Comparison of ENCODE assay signal across 8 cellular contexts in the genomic region with DNA sequence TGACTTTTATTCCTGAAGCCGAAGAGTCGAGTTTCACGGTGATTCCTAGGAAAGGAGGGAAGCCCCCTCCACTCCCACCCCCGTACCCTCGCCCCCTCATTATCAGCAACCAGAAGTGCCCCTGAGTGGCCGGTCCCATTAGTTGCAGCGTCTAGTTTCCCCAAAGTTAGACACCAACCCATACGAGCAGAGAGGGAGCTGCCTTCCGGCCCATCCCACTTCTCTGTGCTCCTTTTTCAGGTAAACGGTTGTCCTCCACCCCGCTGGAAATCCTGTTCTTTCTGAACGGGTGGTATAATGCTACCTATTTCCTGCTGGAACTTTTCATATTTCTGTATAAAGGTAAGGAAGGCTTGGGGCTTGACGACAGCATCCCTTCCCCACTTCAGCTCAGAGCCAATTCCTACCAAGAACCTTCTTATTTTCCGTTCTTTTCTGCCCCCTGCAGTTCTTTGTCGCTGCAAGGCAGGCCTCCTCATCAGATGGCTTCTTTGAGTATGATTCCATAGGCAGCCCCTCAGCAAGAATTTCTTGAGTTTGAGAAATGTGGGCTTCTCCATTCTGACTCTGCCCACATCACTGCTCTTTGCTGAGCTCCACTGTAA. TPM values are rescaled to one million over a fixed set of nuclear protein-coding genes. Genes with fewer than 3 reads are reported as not detected.
A peak's percentile ranks its signal among the peaks of the same experiment; 100 is the strongest.
DNase-seq lines count a peak whose midpoint lies in the region; ATAC-seq and TF ChIP-seq lines count a peak whose summit lies in the region.

No MANE protein-coding gene starts in this region.

- H3K4me3 Mint-ChIP-seq in dendritic cell treated with granulocyte-macrophage colony-stimulating factor and Interleukin-4, amounts not matched to agents 40 ng/mL and 50 ng/mL, for 4 days = peak overlapping the region; percentile 88

- no peak for DNase-seq in BJ (ENCODE audit: low read depth)
- DNase-seq in RWPE2 (ENCODE audit: low spot score) = no peak
- peak; percentile 50 for DNase-seq in mesenchymal stem cell
- no peak for DNase-seq in upper lobe of right lung
- DNase-seq in NCI-H1048 (lab: John Stamatoyannopoulos, UW) = no peak

- no peaks in the 10 kb centered on the region for H3K27me3 Mint-ChIP-seq in dendritic cell treated with granulocyte-macrophage colony-stimulating factor and Interleukin-4, amounts not matched to agents 40 ng/mL and 50 ng/mL, for 4 days

- H3K4ac ChIP-seq in mesenchymal stem cell (ENCODE audit: low read depth in 1 of 2, low read length in 2 of 2) = no peak overlapping the region

- H3K79me1 ChIP-seq in mesenchymal stem cell (replicated peaks; ENCODE audit: low read length, poor library complexity, severe bottlenecking) = peaks cover 14% of the 10 kb centered on the region

- peak overlapping the region; percentile 75 for H3K4me2 ChIP-seq in mesenchymal stem cell (ENCODE audit: low read length, poor library complexity, severe bottlenecking)

- peaks cover 40% of the 10 kb centered on the region for H3K36me3 Mint-ChIP-seq in dendritic cell treated with granulocyte-macrophage colony-stimulating factor and Interleukin-4, amounts not matched to agents 40 ng/mL and 50 ng/mL, for 4 days (ENCODE audit: low read depth)

- no peak overlapping the region for H2BK120ac ChIP-seq in mesenchymal stem cell (ENCODE audit: low read depth, low read length)

- no peak overlapping the region for H3K23ac ChIP-seq in mesenchymal stem cell (ENCODE audit: low read length in 2 of 2)

- peak overlapping the region; percentile 89 for H4K8ac ChIP-seq in mesenchymal stem cell (ENCODE audit: low read length)

- H3K36me3 ChIP-seq in BJ (ENCODE audit: control insufficient read depth, insufficient read depth, low read length) = peaks cover 4% of the 10 kb centered on the region
- H3K36me3 ChIP-seq in RWPE2 (ENCODE audit: low read depth) = peaks cover 25% of the 10 kb centered on the region
- H3K36me3 ChIP-seq in mesenchymal stem cell (ENCODE audit: control insufficient read depth in 1 of 2, insufficient read depth in 2 of 2, low read depth in 1 of 2, low read length in 2 of 2) = peaks cover 14 to 28% of the 10 kb centered on the region in 2 experiments
- peaks cover 30% of the 10 kb centered on the region for H3K36me3 ChIP-seq in upper lobe of right lung

- peak; percentile 28 for TF ChIP-seq CTCF in BJ (IDR thresholded peaks at IDR 0.05; ENCODE audit: insufficient read depth, low read depth, low read length)
- peak; percentile 45 for TF ChIP-seq CTCF in RWPE2 (IDR thresholded peaks at IDR 0.05; ENCODE audit: poor library complexity, severe bottlenecking)
- no peak for TF ChIP-seq CTCF in upper lobe of right lung (IDR thresholded peaks at IDR 0.05)

- peak overlapping the region; percentile 84 for H2BK15ac ChIP-seq in mesenchymal stem cell (ENCODE audit: low read depth, poor library complexity, severe bottlenecking)

- H3K4me1 Mint-ChIP-seq in dendritic cell treated with granulocyte-macrophage colony-stimulating factor and Interleukin-4, amounts not matched to agents 40 ng/mL and 50 ng/mL, for 4 days (ENCODE audit: low read depth) = peaks cover 23% of the 10 kb centered on the region

- H2BK5ac ChIP-seq in mesenchymal stem cell (ENCODE audit: low read depth, low read length, poor library complexity, severe bottlenecking) = no peak overlapping the region

- no peak overlapping the region for H4K91ac ChIP-seq in mesenchymal stem cell (ENCODE audit: low read length)

- H3K18ac ChIP-seq in mesenchymal stem cell (ENCODE audit: low read depth in 1 of 2, low read length in 2 of 2) = no peak overlapping the region

- CTCF ChIA-PET in BJ (lab: Yijun Ruan, JAX) = interaction anchor here (0.8 to 4.8 kb wide), 13 partner anchors 8 to 136 kb away, joined by 3 to 82 read pairs (median 5); partner anchors contain the start of genes CYB561A3, DDB1, TKFC and TMEM138

- H2AK5ac ChIP-seq in mesenchymal stem cell (ENCODE audit: low read length, severe bottlenecking) = no peak overlapping the region

- H3K9ac ChIP-seq in mesenchymal stem cell (ENCODE audit: low read length) = peak overlapping the region; percentile 95

- no peaks in the 10 kb centered on the region for H3K4me1 ChIP-seq in RWPE2 (ENCODE audit: insufficient read depth, poor library complexity, severe bottlenecking)
- H3K4me1 ChIP-seq in mesenchymal stem cell (ENCODE audit: control insufficient read depth, insufficient read depth, low read depth, low read length) = peaks cover 2% of the 10 kb centered on the region
- peaks cover 14% of the 10 kb centered on the region for H3K4me1 ChIP-seq in upper lobe of right lung

- no peak overlapping the region for H2BK12ac ChIP-seq in mesenchymal stem cell (ENCODE audit: low read length in 2 of 2)

- H3K9me3 ChIP-seq in RWPE2 (ENCODE audit: severe bottlenecking) (no peaks in the 10 kb centered on the region), mesenchymal stem cell (ENCODE audit: control insufficient read depth, low read length) (no peaks in the 10 kb centered on the region), upper lobe of right lung (no peaks in the 10 kb centered on the region)

- peak overlapping the region; percentile 90 for H3K27ac Mint-ChIP-seq in dendritic cell treated with granulocyte-macrophage colony-stimulating factor and Interleukin-4, amounts not matched to agents 40 ng/mL and 50 ng/mL, for 4 days

- H3K27me3 ChIP-seq in BJ (ENCODE audit: control insufficient read depth, insufficient read depth, low read length) (no peaks in the 10 kb centered on the region), RWPE2 (ENCODE audit: insufficient read depth, poor library complexity, severe bottlenecking) (no peaks in the 10 kb centered on the region), mesenchymal stem cell (ENCODE audit: control insufficient read depth in 1 of 2, insufficient read depth in 1 of 2, low read length in 2 of 2) (no peaks in the 10 kb centered on the region), upper lobe of right lung (no peaks in the 10 kb centered on the region)

- ATAC-seq in GM19035 (IDR thresholded peaks at IDR 0.05; ENCODE audit: unreplicated experiment) (peak; percentile 14), RWPE2 (ENCODE audit: low read depth) (peak; percentile 47), upper lobe of right lung (no peak), HG03460 (IDR thresholded peaks at IDR 0.05; ENCODE audit: unreplicated experiment) (no peak)

- H3K27ac ChIP-seq in RWPE2 (ENCODE audit: poor library complexity, severe bottlenecking) (peak overlapping the region; percentile 68), mesenchymal stem cell (ENCODE audit: low read length, poor library complexity, severe bottlenecking) (no peak overlapping the region), upper lobe of right lung (peak overlapping the region; percentile 86)

- WGBS in mesenchymal stem cell = 8% methylated on average over 14 of the region's 15 CpGs

- peaks cover 8% of the 10 kb centered on the region for H3K9me3 Mint-ChIP-seq in dendritic cell treated with granulocyte-macrophage colony-stimulating factor and Interleukin-4, amounts not matched to agents 40 ng/mL and 50 ng/mL, for 4 days

- peak overlapping the region; percentile 61 for H3K4me3 ChIP-seq in BJ (ENCODE audit: low read depth, low read length)
- H3K4me3 ChIP-seq in RWPE2 (ENCODE audit: severe bottlenecking) = peak overlapping the region; percentile 42
- H3K4me3 ChIP-seq in mesenchymal stem cell (ENCODE audit: insufficient read depth in 1 of 2, low read depth in 1 of 2, low read length in 2 of 2) = peak overlapping the region; percentile 80 to 95
- H3K4me3 ChIP-seq in upper lobe of right lung = peak overlapping the region; percentile 87

- intact Hi-C loops in dendritic cell treated with granulocyte-macrophage colony-stimulating factor and Interleukin-4, amounts not matched to agents 40 ng/mL and 50 ng/mL, for 4 days (cut with micrococcal nuclease) = no loop called here
- intact Hi-C loops in upper lobe of right lung (cut with DNase I) = no loop called here

- POLR2A ChIA-PET in BJ (lab: Charles Lee) = interaction anchor here (0.5 to 0.6 kb wide), 2 partner anchors 10 to 67 kb away, joined by 4 to 21 read pairs; no protein-coding TSS in a partner anchor

- no peak overlapping the region for H3K14ac ChIP-seq in mesenchymal stem cell (ENCODE audit: low read length in 2 of 2)

- H2AFZ ChIP-seq in mesenchymal stem cell (ENCODE audit: low read depth, low read length) = peak overlapping the region; percentile 90

RNA-seq across cellular contexts. Expression of gene TMEM216, which starts 0.7 kb away (rescaled TPM):
- polyA plus RNA-seq in BJ (2011; rRNA removed) = 27.3 and 29.2 TPM in 2 replicates
- polyA minus RNA-seq in BJ (2011; rRNA and poly(A)+ RNA removed) = 10.3 and 15.8 TPM in 2 replicates
- 13.1 TPM for polyA plus RNA-seq in mesenchymal stem cell (2013, experiment 1 of 2)
- 13.1 TPM for polyA plus RNA-seq in mesenchymal stem cell (2013, experiment 2 of 2)
- 9.3 TPM for total RNA-seq in upper lobe of right lung

RNA-seq across cellular contexts. Expression of gene TMEM138, which starts 30.9 kb away (rescaled TPM):
- polyA plus RNA-seq in BJ (2011; rRNA removed) = 55.6 and 73.9 TPM in 2 replicates
- 21.2 and 26.3 TPM in 2 replicates for polyA minus RNA-seq in BJ (2011; rRNA and poly(A)+ RNA removed)
- 68.7 TPM for polyA plus RNA-seq in mesenchymal stem cell (2013, experiment 1 of 2)
- polyA plus RNA-seq in mesenchymal stem cell (2013, experiment 2 of 2) = 67.7 TPM
- total RNA-seq in upper lobe of right lung = 46.3 TPM

RNA-seq across cellular contexts. Expression of gene CYB561A3, which starts 31.4 kb away (rescaled TPM):
- polyA plus RNA-seq in BJ (2011; rRNA removed) = 32.9 and 91.3 TPM in 2 replicates
- polyA minus RNA-seq in BJ (2011; rRNA and poly(A)+ RNA removed) = 27.8 and 30.4 TPM in 2 replicates
- 33.2 TPM for polyA plus RNA-seq in mesenchymal stem cell (2013, experiment 1 of 2)
- 32.4 TPM for polyA plus RNA-seq in mesenchymal stem cell (2013, experiment 2 of 2)
- total RNA-seq in upper lobe of right lung = 50.3 TPM

RNA-seq across cellular contexts. Expression of gene CPSF7, which starts 36.7 kb away (rescaled TPM):
- 35.4 and 36.2 TPM in 2 replicates for polyA plus RNA-seq in BJ (2011; rRNA removed)
- 51.7 and 52.3 TPM in 2 replicates for polyA minus RNA-seq in BJ (2011; rRNA and poly(A)+ RNA removed)
- 69.8 TPM for polyA plus RNA-seq in mesenchymal stem cell (2013, experiment 1 of 2)
- 62.6 TPM for polyA plus RNA-seq in mesenchymal stem cell (2013, experiment 2 of 2)
- 75.8 TPM for total RNA-seq in upper lobe of right lung

RNA-seq across cellular contexts. Expression of gene SDHAF2, which starts 36.8 kb away (rescaled TPM):
- 67.7 and 81.1 TPM in 2 replicates for polyA plus RNA-seq in BJ (2011; rRNA removed)
- 37.9 and 60.7 TPM in 2 replicates for polyA minus RNA-seq in BJ (2011; rRNA and poly(A)+ RNA removed)
- polyA plus RNA-seq in mesenchymal stem cell (2013, experiment 1 of 2) = 25.6 TPM
- polyA plus RNA-seq in mesenchymal stem cell (2013, experiment 2 of 2) = 27.2 TPM
- 34.1 TPM for total RNA-seq in upper lobe of right lung

Comparison
In these comparisons a context has a peak if more than half of its experiments do, and no peak if none do; other contexts are left out.
1. ATAC-seq: peak in GM19035 (single experiment) and RWPE2 (single experiment); none in upper lobe of right lung (single experiment) and HG03460 (single experiment).
2. Peak in every context shown above with its lines, with median percentiles within 50 percentile points of each other: H3K4me3 ChIP-seq.